19 cellular contexts compared by ENCODE assay signal in genomic region chrX:41471786-41472185, GRCh38. TPM values are rescaled to one million over a fixed set of nuclear protein-coding genes. Genes with fewer than 3 reads are reported as not detected.
DNase-seq lines count a peak whose midpoint lies in the region; ATAC-seq, FAIRE-seq and TF ChIP-seq lines count a peak whose summit lies in the region.
"Had no signal": no experiment of that assay in that cellular context is flagged by ENCODE, and none has a peak within 500 bp of the region (broad histone marks: within the 10 kb centered on the region; RNA-seq: fewer than 3 reads in every experiment).

No MANE protein-coding gene starts in this region.

- no peaks in the 10 kb centered on the region for H3K9me3 ChIP-seq in HepG2 (ENCODE audit: low read length)
- no peaks in the 10 kb centered on the region for H3K9me3 ChIP-seq in small intestine (ENCODE audit: control insufficient read depth, low read depth)
- H3K9me3 ChIP-seq in hepatocyte (ENCODE audit: low read depth) = no peaks in the 10 kb centered on the region
- no peaks in the 10 kb centered on the region for H3K9me3 ChIP-seq in tibial artery
- H3K9me3 ChIP-seq: A549, Caco-2 had no signal

- no peak for TF ChIP-seq POLR2A in HepG2 (IDR thresholded peaks at IDR 0.05; ENCODE audit: insufficient read depth in 1 of 2, low read depth in 2 of 2, low read length in 2 of 2)

- H3K79me2 ChIP-seq in HepG2 (ENCODE audit: insufficient read depth, low read length) (no peaks in the 10 kb centered on the region), hepatocyte (no peaks in the 10 kb centered on the region)

- TF ChIP-seq EP300 in HepG2 (IDR thresholded peaks at IDR 0.05; ENCODE audit: low read depth in 2 of 2, low read length in 2 of 2) = no peak
- TF ChIP-seq EP300 in HepG2 (CRISPR knock-in tag; IDR thresholded peaks at IDR 0.05; ENCODE audit: borderline replicate concordance) = no peak

- no peak overlapping the region for H3K9ac ChIP-seq in HepG2 (ENCODE audit: insufficient read depth, low read depth, low read length)
- H3K9ac ChIP-seq: BLaER1, GM23248 had no signal

- H3K4me1 ChIP-seq in HepG2 (ENCODE audit: insufficient read depth, low read length) (peaks cover 56% of the 10 kb centered on the region), small intestine (ENCODE audit: control insufficient read depth in 2 of 2, insufficient read depth in 1 of 2, low read depth in 1 of 2, low read length in 1 of 2) (no peaks in the 10 kb centered on the region), hepatocyte (ENCODE audit: insufficient read depth) (peaks cover 10% of the 10 kb centered on the region), tibial artery (peaks cover 0 to 3% (median 0%) of the 10 kb centered on the region in 4 donors)
- H3K4me1 ChIP-seq: A549, BLaER1 had no signal

- peak overlapping the region; percentile 7; the same call in 1 of the 2 replicates for H3K4me2 ChIP-seq in HepG2 (ENCODE audit: low read depth, low read length)
- H3K4me2 ChIP-seq in hepatocyte = no peak overlapping the region
- H3K4me2 ChIP-seq: A549, BLaER1 had no signal

- H3K27me3 ChIP-seq in HepG2 (ENCODE audit: control insufficient read depth in 1 of 2, insufficient read depth in 2 of 2, low read length in 2 of 2) (no peaks in the 10 kb centered on the region), small intestine (ENCODE audit: control insufficient read depth in 2 of 2, insufficient read depth in 2 of 2, low read length in 2 of 2) (no peaks in the 10 kb centered on the region), hepatocyte (no peaks in the 10 kb centered on the region), tibial artery (no peaks in the 10 kb centered on the region)

- 0% methylated on average over 2 of the region's 2 CpGs for WGBS in HepG2 (ENCODE audit: low lambda C conversion rate)
- WGBS in small intestine, 3 donors = 25 to 49% (median 35%) methylated on average over 1 to 2 of the region's 2 CpGs
- WGBS in hepatocyte (ENCODE audit: low lambda C conversion rate, missing lambda C conversion rate) = 66% methylated on average over 2 of the region's 2 CpGs

- DNase-seq in RCC 7860 (ENCODE audit: low spot score) (peak; percentile 5), glomerular visceral epithelial cell (ENCODE audit: extremely low spot score) (peak; percentile 24), HepG2 (ENCODE audit: low spot score) (no peak), small intestine (peak; percentile 37), GM20000 (ENCODE audit: low spot score) (no peak), NCI-H2196 treated with DMSO at 0.1 percent for 48 hours (lab: John Stamatoyannopoulos, UW; ENCODE audit: unreplicated experiment) (no peak), hepatocyte (ENCODE audit: low spot score) (no peak), tibial artery (no peak)
- DNase-seq: AML-193; Caco-2; CD8-positive, alpha-beta memory T cell; DMS53; GM23248 had no signal

- no peaks in the 10 kb centered on the region for H4K20me1 ChIP-seq in HepG2 (ENCODE audit: insufficient read depth, low read length)
- H4K20me1 ChIP-seq in hepatocyte (ENCODE audit: insufficient read depth, poor library complexity, severe bottlenecking) = no peaks in the 10 kb centered on the region
- H4K20me1 ChIP-seq: BLaER1 had no signal

- H3K9me2 ChIP-seq in hepatocyte (replicated peaks; ENCODE audit: insufficient read depth) = no peaks in the 10 kb centered on the region

- no peak for FAIRE-seq in RCC 7860 (lab: Jason Lieb, UNC)
- no peak for FAIRE-seq in HepG2 (lab: Jason Lieb, UNC)
- no peak for FAIRE-seq in small intestine (lab: Jason Lieb, UNC)
- FAIRE-seq: A549, GM18507, H54 had no signal

- TF ChIP-seq CTCF in HepG2 (CRISPR knock-in tag; IDR thresholded peaks at IDR 0.05) = no peak
- TF ChIP-seq CTCF in GM20000 (IDR thresholded peaks at IDR 0.05; ENCODE audit: extremely low read depth, missing control alignments) = no peak
- TF ChIP-seq CTCF in hepatocyte (IDR thresholded peaks at IDR 0.05; ENCODE audit: poor library complexity) = no peak
- no peak for TF ChIP-seq CTCF in tibial artery (IDR thresholded peaks at IDR 0.05)

- CTCF ChIA-PET in HepG2 (lab: Yijun Ruan, JAX; ENCODE audit: low intra/inter-chr PET ratio, low total read pairs) = no interaction called here

- no peaks in the 10 kb centered on the region for H3K36me3 ChIP-seq in HepG2 (replicated peaks in 1 of 2; ENCODE audit: control insufficient read depth in 1 of 2, insufficient read depth in 2 of 2, low read length in 2 of 2)
- no peaks in the 10 kb centered on the region for H3K36me3 ChIP-seq in small intestine (ENCODE audit: control insufficient read depth in 2 of 2, insufficient read depth in 2 of 2, low read length in 2 of 2)
- no peaks in the 10 kb centered on the region for H3K36me3 ChIP-seq in hepatocyte (replicated peaks; ENCODE audit: insufficient read depth, low read depth)
- no peaks in the 10 kb centered on the region for H3K36me3 ChIP-seq in tibial artery
- H3K36me3 ChIP-seq: BLaER1 had no signal

- intact Hi-C loops in HepG2 (cut with micrococcal nuclease; ENCODE audit: unreplicated experiment) = no loop called here
- intact Hi-C loops in tibial artery (cut with DNase I; ENCODE audit: low total_unique reads) = no loop called here

- in situ Hi-C loops in HepG2 (cut with HindIII; ENCODE audit: extremely low pct_ligation_motif_present, low pct_unique_long_range_greater_than_20kb) = no loop called here

- POLR2A ChIA-PET in HepG2 (lab: Yijun Ruan, JAX) = no interaction called here

- H3K27ac ChIP-seq in HepG2 (ENCODE audit: extremely low read length, insufficient read depth, low read length) (no peak overlapping the region), small intestine (ENCODE audit: low read depth in 1 of 2, low read length in 1 of 2) (peak overlapping the region in 1 of 2 donors; percentile 49), hepatocyte (no peak overlapping the region), tibial artery (no peak overlapping the region)
- H3K27ac ChIP-seq: A549, BLaER1, GM23248 had no signal

- H2AFZ ChIP-seq in HepG2 (ENCODE audit: low read length) = no peak overlapping the region
- H2AFZ ChIP-seq in hepatocyte = no peak overlapping the region
- H2AFZ ChIP-seq: GM23248 had no signal

- H3K4me3 ChIP-seq in HepG2 (replicated peaks in 1 of 3; ENCODE audit: insufficient read depth in 1 of 3, low read depth in 2 of 3, low read length in 3 of 3) (no peak overlapping the region), small intestine (ENCODE audit: low read depth in 1 of 2, low read length in 2 of 2) (no peak overlapping the region), hepatocyte (no peak overlapping the region), tibial artery (no peak overlapping the region)
- H3K4me3 ChIP-seq: A549, BLaER1, GM23248 had no signal

- BruUV-seq in HepG2 (replicated peaks; lab: Mats Ljungman, UMichigan) = no TSS peak

- no peak for TF ChIP-seq RAD21 in HepG2 (CRISPR knock-in tag; IDR thresholded peaks at IDR 0.05)

- ATAC-seq in HepG2 = no peak
- ATAC-seq: A549 had no signal

TF ChIP-seq in HepG2, 621 proteins besides CTCF, POLR2A, EP300 and RAD21 (continues in another document):
- TF ChIP-seq ZNF263 (CRISPR knock-in tag; IDR thresholded peaks at IDR 0.05) = peak; percentile 67; the same call in 1 of the 2 replicates
- TF ChIP-seq NR2F1 (CRISPR knock-in tag; IDR thresholded peaks at IDR 0.05) = no peak
- TF ChIP-seq ZNF570 (CRISPR knock-in tag; IDR thresholded peaks at IDR 0.05; ENCODE audit: borderline replicate concordance) = no peak

RNA-seq across cellular contexts. Expression of gene NYX, which starts 24.6 kb away (rescaled TPM):
- total RNA-seq in HepG2 (2016; rRNA removed; fragmentation: Illumina TruSeq; extraction: Trizol) (not detected in 2 replicates), hepatocyte (not detected in 2 replicates)
- total RNA-seq in HepG2 (2016; cell fraction: cytosol; rRNA removed; fragmentation: Illumina TruSeq; extraction: Trizol; ENCODE audit: low read depth) = not detected in 2 replicates
- total RNA-seq in HepG2 (2016; cell fraction: insoluble cytoplasmic fraction; rRNA removed; fragmentation: Illumina TruSeq; extraction: Trizol) = not detected in 2 replicates
- not detected in 2 replicates for total RNA-seq in HepG2 (2016; cell fraction: membrane; rRNA removed; fragmentation: Illumina TruSeq; extraction: Trizol)
- not detected in 2 replicates for total RNA-seq in HepG2 (2016; cell fraction: nucleus; rRNA removed; fragmentation: Illumina TruSeq; extraction: Trizol)
- polyA plus RNA-seq in HepG2 (2011; rRNA removed) (not detected in 2 replicates), small intestine (under 1 TPM in 1 of 3 donors, not detected in 2; 0.06 TPM), hepatocyte (not detected in 2 replicates)
- not detected in 2 replicates for polyA plus RNA-seq in HepG2 (2011; cell fraction: cytosol; rRNA removed)
- polyA plus RNA-seq in HepG2 (2011; cell fraction: nucleus; rRNA removed) = not detected in 2 replicates
- polyA plus RNA-seq in HepG2 (2012) = not detected in 2 replicates
- not detected in 2 replicates for polyA plus RNA-seq in HepG2 (2016; cell fraction: cytosol; fragmentation: Illumina TruSeq; extraction: Trizol; ENCODE audit: low read depth)
- not detected in 2 replicates for polyA plus RNA-seq in HepG2 (2016; cell fraction: insoluble cytoplasmic fraction; fragmentation: Illumina TruSeq; extraction: Trizol; ENCODE audit: low read depth)
- polyA plus RNA-seq in HepG2 (2016; cell fraction: membrane; fragmentation: Illumina TruSeq; extraction: Trizol; ENCODE audit: low read depth) = not detected in 2 replicates
- polyA plus RNA-seq in HepG2 (2016; cell fraction: nucleus; fragmentation: Illumina TruSeq; extraction: Trizol; ENCODE audit: insufficient read depth, low read depth) = not detected in 2 replicates
- 0.10 TPM in 1 of 2 replicates, not detected in the other for polyA minus RNA-seq in HepG2 (2011; rRNA and poly(A)+ RNA removed; ENCODE audit: low replicate concordance)
- polyA minus RNA-seq in HepG2 (2011; cell fraction: cytosol; rRNA and poly(A)+ RNA removed) = not detected in 2 replicates
- polyA minus RNA-seq in HepG2 (2011; cell fraction: nucleus; rRNA and poly(A)+ RNA removed) = not detected in 2 replicates
- total RNA-seq: Caco-2; CD8-positive, alpha-beta memory T cell; GM23248; HT-29 had no signal
- polyA plus RNA-seq: A549; CD8-positive, alpha-beta memory T cell; GM23248; IgD-negative memory B cell had no signal

Comparison
In these comparisons a context has a peak if more than half of its experiments do, and no peak if none do; other contexts are left out.
1. DNase-seq: peak in RCC 7860 (single experiment), glomerular visceral epithelial cell (single experiment) and small intestine (single experiment); none in HepG2 (single experiment), GM20000 (single experiment), NCI-H2196 treated with DMSO at 0.1 percent for 48 hours (single experiment), hepatocyte (single experiment) and tibial artery (0 of 2).